Comparison of ENCODE assay signal across 1 cellular context in the genomic region with DNA sequence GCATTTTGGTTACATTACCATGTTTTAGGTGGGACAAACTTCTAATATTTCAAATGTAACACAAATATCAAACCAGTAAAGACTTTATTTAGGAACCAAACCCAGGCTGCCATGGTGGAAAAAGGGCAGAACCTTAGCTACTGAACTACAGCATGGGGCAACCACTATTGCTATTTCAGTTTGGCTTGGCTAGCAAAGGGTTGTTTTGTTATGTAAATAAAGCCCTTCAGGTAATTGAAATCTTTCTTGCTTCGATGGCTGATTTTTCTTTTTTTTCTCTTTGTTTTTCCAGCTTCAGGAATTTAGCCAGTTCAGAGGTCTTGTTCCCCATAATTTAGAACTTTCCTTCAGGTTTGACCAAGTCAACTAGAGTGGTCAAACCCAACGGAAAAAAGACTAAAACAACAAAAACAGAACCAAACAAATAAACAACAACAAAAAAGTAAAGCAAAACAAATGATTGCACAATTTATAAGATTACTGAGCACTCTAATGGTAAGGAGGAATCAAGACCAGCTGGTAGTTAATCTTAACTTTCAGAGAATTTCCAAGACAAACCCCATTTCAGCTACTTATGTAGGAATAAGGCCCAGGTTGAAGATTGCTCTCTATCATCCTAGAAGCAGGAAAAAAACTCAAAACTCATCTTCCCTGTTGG.
TF ChIP-seq lines count a peak whose summit lies in the region.

No MANE protein-coding gene starts in this region.

TF ChIP-seq in GM23338, 12 proteins besides CTCF, POLR2A, EP300 and RAD21:
- TF ChIP-seq, protein P1, sequence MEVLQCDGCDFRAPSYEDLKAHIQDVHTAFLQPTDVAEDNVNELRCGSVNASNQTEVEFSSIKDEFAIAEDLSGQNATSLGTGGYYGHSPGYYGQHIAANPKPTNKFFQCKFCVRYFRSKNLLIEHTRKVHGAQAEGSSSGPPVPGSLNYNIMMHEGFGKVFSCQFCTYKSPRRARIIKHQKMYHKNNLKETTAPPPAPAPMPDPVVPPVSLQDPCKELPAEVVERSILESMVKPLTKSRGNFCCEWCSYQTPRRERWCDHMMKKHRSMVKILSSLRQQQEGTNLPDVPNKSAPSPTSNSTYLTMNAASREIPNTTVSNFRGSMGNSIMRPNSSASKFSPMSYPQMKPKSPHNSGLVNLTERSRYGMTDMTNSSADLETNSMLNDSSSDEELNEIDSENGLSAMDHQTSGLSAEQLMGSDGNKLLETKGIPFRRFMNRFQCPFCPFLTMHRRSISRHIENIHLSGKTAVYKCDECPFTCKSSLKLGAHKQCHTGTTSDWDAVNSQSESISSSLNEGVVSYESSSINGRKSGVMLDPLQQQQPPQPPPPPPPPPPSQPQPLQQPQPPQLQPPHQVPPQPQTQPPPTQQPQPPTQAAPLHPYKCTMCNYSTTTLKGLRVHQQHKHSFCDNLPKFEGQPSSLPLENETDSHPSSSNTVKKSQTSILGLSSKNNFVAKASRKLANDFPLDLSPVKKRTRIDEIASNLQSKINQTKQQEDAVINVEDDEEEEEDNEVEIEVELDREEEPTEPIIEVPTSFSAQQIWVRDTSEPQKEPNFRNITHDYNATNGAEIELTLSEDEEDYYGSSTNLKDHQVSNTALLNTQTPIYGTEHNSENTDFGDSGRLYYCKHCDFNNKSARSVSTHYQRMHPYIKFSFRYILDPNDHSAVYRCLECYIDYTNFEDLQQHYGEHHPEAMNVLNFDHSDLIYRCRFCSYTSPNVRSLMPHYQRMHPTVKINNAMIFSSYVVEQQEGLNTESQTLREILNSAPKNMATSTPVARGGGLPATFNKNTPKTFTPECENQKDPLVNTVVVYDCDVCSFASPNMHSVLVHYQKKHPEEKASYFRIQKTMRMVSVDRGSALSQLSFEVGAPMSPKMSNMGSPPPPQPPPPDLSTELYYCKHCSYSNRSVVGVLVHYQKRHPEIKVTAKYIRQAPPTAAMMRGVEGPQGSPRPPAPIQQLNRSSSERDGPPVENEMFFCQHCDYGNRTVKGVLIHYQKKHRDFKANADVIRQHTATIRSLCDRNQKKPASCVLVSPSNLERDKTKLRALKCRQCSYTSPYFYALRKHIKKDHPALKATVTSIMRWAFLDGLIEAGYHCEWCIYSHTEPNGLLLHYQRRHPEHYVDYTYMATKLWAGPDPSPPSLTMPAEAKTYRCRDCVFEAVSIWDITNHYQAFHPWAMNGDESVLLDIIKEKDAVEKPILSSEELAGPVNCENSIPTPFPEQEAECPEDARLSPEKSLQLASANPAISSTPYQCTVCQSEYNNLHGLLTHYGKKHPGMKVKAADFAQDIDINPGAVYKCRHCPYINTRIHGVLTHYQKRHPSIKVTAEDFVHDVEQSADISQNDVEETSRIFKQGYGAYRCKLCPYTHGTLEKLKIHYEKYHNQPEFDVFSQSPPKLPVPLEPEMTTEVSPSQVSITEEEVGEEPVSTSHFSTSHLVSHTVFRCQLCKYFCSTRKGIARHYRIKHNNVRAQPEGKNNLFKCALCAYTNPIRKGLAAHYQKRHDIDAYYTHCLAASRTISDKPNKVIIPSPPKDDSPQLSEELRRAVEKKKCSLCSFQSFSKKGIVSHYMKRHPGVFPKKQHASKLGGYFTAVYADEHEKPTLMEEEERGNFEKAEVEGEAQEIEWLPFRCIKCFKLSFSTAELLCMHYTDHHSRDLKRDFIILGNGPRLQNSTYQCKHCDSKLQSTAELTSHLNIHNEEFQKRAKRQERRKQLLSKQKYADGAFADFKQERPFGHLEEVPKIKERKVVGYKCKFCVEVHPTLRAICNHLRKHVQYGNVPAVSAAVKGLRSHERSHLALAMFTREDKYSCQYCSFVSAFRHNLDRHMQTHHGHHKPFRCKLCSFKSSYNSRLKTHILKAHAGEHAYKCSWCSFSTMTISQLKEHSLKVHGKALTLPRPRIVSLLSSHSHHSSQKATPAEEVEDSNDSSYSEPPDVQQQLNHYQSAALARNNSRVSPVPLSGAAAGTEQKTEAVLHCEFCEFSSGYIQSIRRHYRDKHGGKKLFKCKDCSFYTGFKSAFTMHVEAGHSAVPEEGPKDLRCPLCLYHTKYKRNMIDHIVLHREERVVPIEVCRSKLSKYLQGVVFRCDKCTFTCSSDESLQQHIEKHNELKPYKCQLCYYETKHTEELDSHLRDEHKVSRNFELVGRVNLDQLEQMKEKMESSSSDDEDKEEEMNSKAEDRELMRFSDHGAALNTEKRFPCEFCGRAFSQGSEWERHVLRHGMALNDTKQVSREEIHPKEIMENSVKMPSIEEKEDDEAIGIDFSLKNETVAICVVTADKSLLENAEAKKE (CRISPR knock-in tag; IDR thresholded peaks at IDR 0.05): peak; percentile 68; the same call in 1 of the 2 replicates
- no peak for TF ChIP-seq ZNF114 (CRISPR knock-in tag; IDR thresholded peaks at IDR 0.05)
